ENCODE assay signal across 25 cellular contexts in the genomic region with DNA sequence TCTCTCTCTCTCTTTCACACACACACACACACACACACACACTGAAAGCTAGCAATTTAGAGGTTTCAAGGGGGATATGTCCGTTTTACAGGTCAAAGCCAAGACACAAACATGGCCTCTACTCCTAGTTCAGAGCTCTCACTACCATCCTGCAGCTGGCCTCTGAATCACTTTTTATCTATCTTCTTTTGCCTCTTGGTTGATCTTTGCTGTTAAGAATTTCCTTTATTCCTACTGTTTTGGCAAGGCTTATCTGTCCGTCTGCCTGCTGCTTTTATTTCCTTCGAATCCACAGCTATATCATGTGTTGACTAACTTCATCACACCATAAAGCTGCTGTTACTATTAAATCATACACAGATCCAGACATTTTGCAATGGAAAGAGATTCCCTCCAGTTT.
"Had no signal": no experiment of that assay in that cellular context is flagged by ENCODE, and none has a peak within 500 bp of the region (broad histone marks: within the 10 kb centered on the region; RNA-seq: fewer than 3 reads in every experiment).

No MANE protein-coding gene starts in this region.

- H3K4me1 ChIP-seq: ascending aorta, foreskin keratinocyte, heart left ventricle, right lobe of liver, stomach, thyroid gland, upper lobe of left lung had no signal

- ATAC-seq: esophagus mucosa; foreskin keratinocyte; heart left ventricle; mucosa of descending colon; natural killer cell treated with Interleukin-12 subunit alpha and Interleukin-12 subunit beta and Interleukin-15 and Interleukin-18, amount 100 ng/mL, for 72 hours; right lobe of liver; stimulated activated naive B cell treated with anti-CD40 and anti-IgM and Interleukin-4, amounts not matched to agents 10 μg/mL and 1 μg/mL and 100 μg/mL, for 72 hours had no signal

- H3K27me3 ChIP-seq: ascending aorta, foreskin keratinocyte, stomach, thyroid gland, upper lobe of left lung had no signal

- H3K4me3 ChIP-seq: ascending aorta, heart left ventricle, mucosa of descending colon, right lobe of liver, stomach, thyroid gland, upper lobe of left lung had no signal

- H3K9me3 ChIP-seq: ascending aorta, heart left ventricle, mucosa of descending colon, right lobe of liver, stomach, thyroid gland, upper lobe of left lung had no signal

- H3K27me3 Mint-ChIP-seq: progenitor cell of endocrine pancreas had no signal

- H3K36me3 Mint-ChIP-seq: activated CD4-positive, alpha-beta memory T cell treated with anti-CD3 and anti-CD28 coated beads for 36 hours; activated naive CD4-positive, alpha-beta T cell treated with anti-CD3 and anti-CD28 coated beads, Interleukin-2, amount 10 ng/mL, durations not matched to agents 7 days and 5 days; activated naive CD8-positive, alpha-beta T cell treated with anti-CD3 and anti-CD28 coated beads, Interleukin-2, amount 10 ng/mL, durations not matched to agents 7 days and 5 days; immature natural killer cell; natural killer cell treated with Interleukin-12 subunit alpha and Interleukin-12 subunit beta and Interleukin-15 and Interleukin-18, amount 100 ng/mL, for 72 hours; stimulated activated naive B cell treated with anti-CD40 and anti-IgM and Interleukin-4, amounts not matched to agents 10 μg/mL and 1 μg/mL and 100 μg/mL, for 72 hours had no signal

- H3K27ac Mint-ChIP-seq: activated CD4-positive, alpha-beta memory T cell treated with anti-CD3 and anti-CD28 coated beads for 36 hours; activated CD4-positive, alpha-beta T cell treated with anti-CD3 and anti-CD28 coated beads, Interleukin-2, amount 10 ng/mL, durations not matched to agents 24 days and 14 days; activated naive CD4-positive, alpha-beta T cell treated with anti-CD3 and anti-CD28 coated beads, Interleukin-2, amount 10 ng/mL, durations not matched to agents 7 days and 5 days; activated T-cell treated with anti-CD3 and anti-CD28 coated beads, Interleukin-2, amount 50 U/mL, for 24 hours; immature natural killer cell; natural killer cell treated with Interleukin-12 subunit alpha and Interleukin-12 subunit beta and Interleukin-15 and Interleukin-18, amount 100 ng/mL, for 72 hours; progenitor cell of endocrine pancreas; stimulated activated naive B cell treated with anti-CD40 and anti-IgM and Interleukin-4, amounts not matched to agents 10 μg/mL and 1 μg/mL and 100 μg/mL, for 72 hours had no signal

- H3K4me3 Mint-ChIP-seq: activated CD4-positive, alpha-beta memory T cell treated with anti-CD3 and anti-CD28 coated beads for 36 hours; activated CD4-positive, alpha-beta T cell treated with anti-CD3 and anti-CD28 coated beads, Interleukin-2, amount 10 ng/mL, durations not matched to agents 24 days and 14 days; activated naive CD4-positive, alpha-beta T cell treated with anti-CD3 and anti-CD28 coated beads, Interleukin-2, amount 10 ng/mL, durations not matched to agents 7 days and 5 days; activated naive CD8-positive, alpha-beta T cell treated with anti-CD3 and anti-CD28 coated beads, Interleukin-2, amount 10 ng/mL, durations not matched to agents 7 days and 5 days; activated T-cell treated with anti-CD3 and anti-CD28 coated beads, Interleukin-2, amount 50 U/mL, for 24 hours; immature natural killer cell; natural killer cell treated with Interleukin-12 subunit alpha and Interleukin-12 subunit beta and Interleukin-15 and Interleukin-18, amount 100 ng/mL, for 72 hours; stimulated activated naive B cell treated with anti-CD40 and anti-IgM and Interleukin-4, amounts not matched to agents 10 μg/mL and 1 μg/mL and 100 μg/mL, for 72 hours had no signal

- H3K36me3 ChIP-seq: ascending aorta, heart left ventricle, right lobe of liver, stomach, thyroid gland, upper lobe of left lung had no signal

- H3K4me1 Mint-ChIP-seq: immature natural killer cell had no signal

- DNase-seq: activated CD4-positive, alpha-beta memory T cell treated with anti-CD3 and anti-CD28 coated beads for 36 hours; activated CD4-positive, alpha-beta T cell treated with anti-CD3 and anti-CD28 coated beads, Interleukin-2, amount 10 ng/mL, durations not matched to agents 24 days and 14 days; activated CD4-positive, CD25-positive, alpha-beta regulatory T cell treated with anti-CD3 and anti-CD28 coated beads, Interleukin-2, amount 50 U/mL, for 72 hours; activated CD8-positive, alpha-beta memory T cell treated with anti-CD3 and anti-CD28 coated beads, Interleukin-2, amount 50 U/mL, for 48 hours; activated gamma-delta T cell; activated naive CD4-positive, alpha-beta T cell treated with anti-CD3 and anti-CD28 coated beads, Interleukin-2, amount 10 ng/mL, durations not matched to agents 7 days and 5 days; activated naive CD8-positive, alpha-beta T cell treated with anti-CD3 and anti-CD28 coated beads, Interleukin-2, amount 10 ng/mL, durations not matched to agents 7 days and 5 days; activated T-cell treated with anti-CD3 and anti-CD28 coated beads, Interleukin-2, amount 50 U/mL, for 24 hours; caudate nucleus; foreskin keratinocyte; heart left ventricle; hypothalamus; immature natural killer cell; mesenchymal stem cell; mucosa of descending colon; right lobe of liver; stimulated activated CD4-positive, alpha-beta T cell treated with anti-CD3 and anti-CD28 coated beads, Interleukin-4, amount 100 ng/mL, for 24 hours; stimulated activated naive B cell treated with anti-CD40 and anti-IgM and Interleukin-4, amounts not matched to agents 10 μg/mL and 1 μg/mL and 100 μg/mL, for 72 hours; stomach; thyroid gland; upper lobe of left lung had no signal

- H3K9me3 Mint-ChIP-seq: activated CD4-positive, alpha-beta memory T cell treated with anti-CD3 and anti-CD28 coated beads for 36 hours; activated CD4-positive, alpha-beta T cell treated with anti-CD3 and anti-CD28 coated beads, Interleukin-2, amount 10 ng/mL, durations not matched to agents 24 days and 14 days; activated naive CD4-positive, alpha-beta T cell treated with anti-CD3 and anti-CD28 coated beads, Interleukin-2, amount 10 ng/mL, durations not matched to agents 7 days and 5 days; activated naive CD8-positive, alpha-beta T cell treated with anti-CD3 and anti-CD28 coated beads, Interleukin-2, amount 10 ng/mL, durations not matched to agents 7 days and 5 days; activated T-cell treated with anti-CD3 and anti-CD28 coated beads, Interleukin-2, amount 50 U/mL, for 24 hours; natural killer cell treated with Interleukin-12 subunit alpha and Interleukin-12 subunit beta and Interleukin-15 and Interleukin-18, amount 100 ng/mL, for 72 hours; stimulated activated naive B cell treated with anti-CD40 and anti-IgM and Interleukin-4, amounts not matched to agents 10 μg/mL and 1 μg/mL and 100 μg/mL, for 72 hours had no signal

- H3K27ac ChIP-seq: ascending aorta, foreskin keratinocyte, heart left ventricle, right lobe of liver, stomach, thyroid gland, upper lobe of left lung had no signal
